1 cellular context compared by ENCODE assay signal in the genomic region with DNA sequence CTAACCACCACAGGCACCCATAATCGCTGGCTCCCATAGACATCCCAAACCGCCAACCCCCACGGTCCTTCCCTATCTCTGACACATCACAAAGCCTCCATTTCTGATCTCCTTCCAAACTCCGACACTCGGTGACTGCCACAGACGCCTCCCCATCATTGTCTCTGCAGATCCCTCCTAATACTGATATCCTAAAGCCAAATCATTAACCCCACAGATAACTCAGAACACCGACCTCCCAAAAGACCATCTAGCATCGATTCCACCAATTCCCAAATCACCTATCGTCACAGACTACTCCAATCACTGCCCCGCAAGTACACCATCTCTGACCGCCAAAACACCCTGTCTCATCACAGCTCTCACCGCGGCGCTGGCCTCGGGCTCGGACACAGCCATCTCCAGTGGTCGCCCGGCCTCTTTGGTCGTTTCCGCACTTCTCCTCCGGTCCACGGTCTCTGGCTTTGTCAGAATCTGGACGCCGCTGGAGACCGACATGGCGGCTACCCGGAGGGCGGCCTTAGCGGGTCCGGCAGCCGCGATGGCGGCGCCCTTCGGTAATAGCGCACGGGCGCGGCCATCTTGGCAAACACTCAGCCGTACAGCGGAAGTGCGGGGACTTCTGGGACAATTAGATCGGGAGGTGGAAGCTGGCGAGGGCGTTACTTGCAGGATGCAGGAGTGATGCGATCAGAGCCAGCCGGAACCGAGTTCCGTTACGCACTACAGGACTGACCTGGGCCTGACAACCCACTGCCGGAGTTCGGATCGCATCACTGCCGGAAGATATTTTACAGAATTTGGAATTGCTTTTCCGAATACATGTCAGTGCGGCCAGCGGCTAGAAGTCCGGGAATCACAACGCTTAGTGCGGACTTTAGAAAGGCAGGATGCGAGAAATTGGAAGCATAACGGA.
TF ChIP-seq lines count a peak whose summit lies in the region.

Gene ZFP37 (minus strand): TSS at position 534 of the 916 bp plus-strand sequence. CDS start 36 bp downstream, at position 498.

TF ChIP-seq in SK-N-SH, 30 proteins besides CTCF, POLR2A, EP300 and RAD21 (continued from another document):
- TF ChIP-seq NFIC (IDR thresholded peaks at IDR 0.05; ENCODE audit: borderline replicate concordance) (peak; percentile 13; the same call in 1 of the 2 replicates), RCOR1 (IDR thresholded peaks at IDR 0.05; ENCODE audit: low read length) (peak; percentile 43), USF2 (IDR thresholded peaks at IDR 0.05; ENCODE audit: borderline replicate concordance, low read depth, low read length) (no peak), POLR2AphosphoS5 (IDR thresholded peaks at IDR 0.05; ENCODE audit: low read depth, low read length) (peak; percentile 93), SMC3 (IDR thresholded peaks at IDR 0.05; ENCODE audit: low read depth, low read length) (no peak), ELF1 (IDR thresholded peaks at IDR 0.05) (peak; percentile 83), CHD2 (IDR thresholded peaks at IDR 0.05; ENCODE audit: low read length, partially characterized antibody) (peak; percentile 90), TEAD4 (IDR thresholded peaks at IDR 0.05; ENCODE audit: borderline replicate concordance, insufficient read depth) (no peak), YY1 (IDR thresholded peaks at IDR 0.05; ENCODE audit: low read depth) (peak; percentile 100)
